ENCODE assay signal across 1 cellular context in genomic region chr1:62212411-62212810, GRCh38.
TF ChIP-seq lines count a peak whose summit lies in the region.

No MANE protein-coding gene starts in this region.

TF ChIP-seq in WTC11, 78 proteins besides CTCF, POLR2A, EP300 and RAD21 (continued from another document and continues in another):
- TF ChIP-seq USF2 (CRISPR knock-in tag; IDR thresholded peaks at IDR 0.05) (no peak), IRF2 (CRISPR knock-in tag; IDR thresholded peaks at IDR 0.05; ENCODE audit: borderline replicate concordance, low read depth) (0 out of 2 replicates have a peak, but pooled peaks have one; percentile 10), ZNF416 (CRISPR knock-in tag; IDR thresholded peaks at IDR 0.05) (peak; percentile 93; the same call in 1 of the 2 replicates), ZSCAN18 (CRISPR knock-in tag; IDR thresholded peaks at IDR 0.05) (no peak), ETV6 (CRISPR knock-in tag; IDR thresholded peaks at IDR 0.05) (no peak), AR (CRISPR knock-in tag; IDR thresholded peaks at IDR 0.05) (0 out of 2 replicates have a peak, but pooled peaks have one; percentile 65), ERG (CRISPR knock-in tag; IDR thresholded peaks at IDR 0.05) (peak; percentile 81; the same call in 1 of the 2 replicates), NFATC4 (CRISPR knock-in tag; IDR thresholded peaks at IDR 0.05) (peak; percentile 93), ATF2 (CRISPR knock-in tag; IDR thresholded peaks at IDR 0.05; ENCODE audit: borderline replicate concordance, low read depth) (no peak), GABPB1 (CRISPR knock-in tag; IDR thresholded peaks at IDR 0.05) (no peak), FOXP4 (CRISPR knock-in tag; IDR thresholded peaks at IDR 0.05) (no peak), CBFB (CRISPR knock-in tag; IDR thresholded peaks at IDR 0.05; ENCODE audit: low read depth) (no peak), HMGXB4 (CRISPR knock-in tag; IDR thresholded peaks at IDR 0.05) (no peak), GTF2I (CRISPR knock-in tag; conservative IDR thresholded peaks at IDR 0.05) (no peak), PRRX2 (CRISPR knock-in tag; IDR thresholded peaks at IDR 0.05) (peak; percentile 92; the same call in 1 of the 2 replicates), NR3C1 (CRISPR knock-in tag; conservative IDR thresholded peaks at IDR 0.05; ENCODE audit: low read depth) (no peak), ZNF281 (CRISPR knock-in tag; IDR thresholded peaks at IDR 0.05) (peak; percentile 13; the same call in 1 of the 2 replicates), ZNF219 (CRISPR knock-in tag; IDR thresholded peaks at IDR 0.05; ENCODE audit: borderline replicate concordance) (no peak), OVOL2 (CRISPR knock-in tag; IDR thresholded peaks at IDR 0.05; ENCODE audit: borderline replicate concordance) (no peak), SOX15 (CRISPR knock-in tag; IDR thresholded peaks at IDR 0.05) (no peak), TCF7 (CRISPR knock-in tag; IDR thresholded peaks at IDR 0.05; ENCODE audit: low read depth) (no peak), KAT7 (CRISPR knock-in tag; IDR thresholded peaks at IDR 0.05; ENCODE audit: borderline replicate concordance) (no peak), ZNF138 (CRISPR knock-in tag; conservative IDR thresholded peaks at IDR 0.05) (no peak), ESRRA (CRISPR knock-in tag; IDR thresholded peaks at IDR 0.05; ENCODE audit: borderline replicate concordance) (no peak), USF1 (CRISPR knock-in tag; IDR thresholded peaks at IDR 0.05) (no peak; the same call in 1 of the 2 replicates), MAX (CRISPR knock-in tag; IDR thresholded peaks at IDR 0.05) (no peak), NFYB (CRISPR knock-in tag; conservative IDR thresholded peaks at IDR 0.05; ENCODE audit: low read depth) (0 out of 2 replicates have a peak, but pooled peaks have one; percentile 7), ZBTB21 (CRISPR knock-in tag; IDR thresholded peaks at IDR 0.05; ENCODE audit: borderline replicate concordance) (no peak), SMAD4 (CRISPR knock-in tag; IDR thresholded peaks at IDR 0.05) (no peak), JUN (CRISPR knock-in tag; IDR thresholded peaks at IDR 0.05) (no peak), JAZF1 (CRISPR knock-in tag; IDR thresholded peaks at IDR 0.05) (no peak), FOXK1 (CRISPR knock-in tag; IDR thresholded peaks at IDR 0.05) (no peak), RORB (CRISPR knock-in tag; IDR thresholded peaks at IDR 0.05) (no peak), CDX4 (CRISPR knock-in tag; IDR thresholded peaks at IDR 0.05; ENCODE audit: borderline replicate concordance) (no peak), EMX1 (CRISPR knock-in tag; IDR thresholded peaks at IDR 0.05) (no peak; the same call in none of the 2 replicates), PREB (CRISPR knock-in tag; IDR thresholded peaks at IDR 0.05; ENCODE audit: borderline replicate concordance) (peak; percentile 51; the same call in 1 of the 2 replicates), E2F5 (CRISPR knock-in tag; IDR thresholded peaks at IDR 0.05) (no peak)
